Comparison of ENCODE assay signal across 13 cellular contexts in the genomic region with DNA sequence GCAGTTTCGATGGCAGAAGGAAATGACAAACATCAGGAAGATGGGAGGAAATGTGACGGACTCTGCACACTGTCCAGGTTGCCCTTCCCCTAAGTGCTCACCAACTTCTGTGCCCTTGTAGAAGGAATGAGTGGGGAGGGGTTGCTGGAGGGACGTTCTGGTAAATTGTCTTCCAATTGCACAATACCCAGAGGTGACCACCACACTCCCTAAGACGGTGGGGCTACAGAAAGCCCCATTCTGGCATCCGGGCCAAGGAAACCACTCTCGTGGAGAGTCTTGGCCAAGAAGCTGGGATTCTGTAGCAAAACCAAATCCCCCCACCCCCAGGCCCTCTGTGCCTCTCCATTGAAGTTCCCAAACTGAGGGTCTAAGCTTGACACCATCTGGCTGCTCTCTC. TPM values are rescaled to one million over a fixed set of nuclear protein-coding genes. Genes with fewer than 3 reads are reported as not detected.
DNase-seq lines count a peak whose midpoint lies in the region; ATAC-seq, FAIRE-seq and TF ChIP-seq lines count a peak whose summit lies in the region.
"Had no signal": no experiment of that assay in that cellular context is flagged by ENCODE, and none has a peak within 500 bp of the region (broad histone marks: within the 10 kb centered on the region; RNA-seq: fewer than 3 reads in every experiment).

No MANE protein-coding gene starts in this region.

- TF ChIP-seq POLR2A in HepG2 (IDR thresholded peaks at IDR 0.05; ENCODE audit: insufficient read depth in 1 of 2, low read depth in 2 of 2, low read length in 2 of 2) (no peak), right lobe of liver (IDR thresholded peaks at IDR 0.05) (no peak), K562 (conservative IDR thresholded peaks at IDR 0.05) (no peak), gastrocnemius medialis (IDR thresholded peaks at IDR 0.05) (no peak)

- no peaks in the 10 kb centered on the region for H3K9me1 ChIP-seq in K562 (ENCODE audit: control insufficient read depth, insufficient read depth, low read length)

- TF ChIP-seq RAD21 in HepG2 (CRISPR knock-in tag; IDR thresholded peaks at IDR 0.05) = no peak
- TF ChIP-seq RAD21 in K562 (CRISPR knock-in tag; conservative IDR thresholded peaks at IDR 0.05 in 1 of 2, IDR thresholded peaks at IDR 0.05 in 1 of 2) = no peak

- no peaks in the 10 kb centered on the region for H3K9me3 ChIP-seq in HepG2 (ENCODE audit: low read length)
- no peaks in the 10 kb centered on the region for H3K9me3 ChIP-seq in right lobe of liver
- H3K9me3 ChIP-seq in K562 (replicated peaks; ENCODE audit: control insufficient read depth, insufficient read depth, low read depth, low read length) = no peaks in the 10 kb centered on the region
- H3K9me3 ChIP-seq in gastrocnemius medialis = no peaks in the 10 kb centered on the region
- H3K9me3 ChIP-seq: SK-N-SH had no signal

- BruUV-seq in HepG2 (replicated peaks; lab: Mats Ljungman, UMichigan) = no TSS peak
- BruUV-seq in K562 (replicated peaks; lab: Mats Ljungman, UMichigan) = no TSS peak

- H2AFZ ChIP-seq in HepG2 (ENCODE audit: low read length) (no peak overlapping the region), K562 (ENCODE audit: low read depth, low read length) (no peak overlapping the region)

- intact Hi-C loops in HepG2 (cut with micrococcal nuclease; ENCODE audit: unreplicated experiment) = loop anchor here (1.0 to 5.0 kb wide), 3 partner anchors 12 to 91 kb away; no protein-coding TSS in a partner anchor
- intact Hi-C loops in right lobe of liver (cut with DNase I) = no loop called here
- intact Hi-C loops in K562 (cut with micrococcal nuclease) = no loop called here
- intact Hi-C loops in gastrocnemius medialis (cut with DNase I; ENCODE audit: low total_unique reads) = no loop called here

- no peak for TF ChIP-seq CTCF in HepG2 (CRISPR knock-in tag; IDR thresholded peaks at IDR 0.05)
- TF ChIP-seq CTCF in right lobe of liver (IDR thresholded peaks at IDR 0.05) = no peak
- no peak for TF ChIP-seq CTCF in K562 (IDR thresholded peaks at IDR 0.05 in 2 of 3, conservative IDR thresholded peaks at IDR 0.05 in 1 of 3; ENCODE audit: insufficient read depth in 2 of 3, low read depth in 1 of 3, low read length in 3 of 3)
- peak in 1 of 5 experiments; percentile 2 for TF ChIP-seq CTCF in gastrocnemius medialis (IDR thresholded peaks at IDR 0.05 in 4 of 5, conservative IDR thresholded peaks at IDR 0.05 in 1 of 5)

- H3K36me3 ChIP-seq in HepG2 (replicated peaks in 1 of 2; ENCODE audit: control insufficient read depth in 1 of 2, insufficient read depth in 2 of 2, low read length in 2 of 2) (peaks cover 5 to 6% of the 10 kb centered on the region in 2 experiments; a peak in 3 of 5 replicates), right lobe of liver (no peaks in the 10 kb centered on the region), K562 (ENCODE audit: control insufficient read depth, insufficient read depth, low read length) (peaks cover 7% of the 10 kb centered on the region; the same call in 1 of the 3 replicates), gastrocnemius medialis (no peaks in the 10 kb centered on the region)

- CTCF ChIA-PET in HepG2 (lab: Yijun Ruan, JAX; ENCODE audit: low intra/inter-chr PET ratio, low total read pairs) (no interaction called here), K562 (lab: Yijun Ruan, JAX; ENCODE audit: low intra/inter-chr PET ratio) (no interaction called here)

- in situ Hi-C loops in HepG2 (cut with HindIII; ENCODE audit: extremely low pct_ligation_motif_present, low pct_unique_long_range_greater_than_20kb) (no loop called here), K562 (cut with MboI) (no loop called here), gastrocnemius medialis (cut with MboI; ENCODE audit: low sequenced_read_pairs in 4 of 4) (no loop called here)

- no peak for DNase-seq in HepG2 (ENCODE audit: low spot score)
- DNase-seq in right lobe of liver = no peak
- no peak for DNase-seq in K562 (ENCODE audit: extremely low read depth in 1 of 4, low spot score in 3 of 4)
- DNase-seq in gastrocnemius medialis = no peak
- no peak for DNase-seq in NCI-H748 (lab: John Stamatoyannopoulos, UW; ENCODE audit: unreplicated experiment)
- no peak for DNase-seq in iPS-NIHi11 (ENCODE audit: low spot score)
- DNase-seq in activated naive CD4-positive, alpha-beta T cell treated with anti-CD3 and anti-CD28 coated beads, Interleukin-2, amount 50 U/mL, for 16 hours = no peak
- DNase-seq: ACHN; CD8-positive, alpha-beta memory T cell; NCI-H1048; NCI-H1694; SK-N-SH had no signal

- 69% methylated on average over 6 of the region's 6 CpGs for WGBS in HepG2 (ENCODE audit: low lambda C conversion rate)
- 37% methylated on average over 3 of the region's 6 CpGs for WGBS in right lobe of liver (ENCODE audit: insufficient coverage, low coverage, low lambda C conversion rate, missing lambda C conversion rate)
- WGBS in K562 (ENCODE audit: insufficient coverage, low coverage, missing lambda C conversion rate) = 76% methylated on average over 6 of the region's 6 CpGs

- ATAC-seq in HepG2 (no peak), right lobe of liver (no peak), K562 (no peak), gastrocnemius medialis (no peak), HG02870 (IDR thresholded peaks at IDR 0.05; ENCODE audit: unreplicated experiment) (no peak)

- H3K4me3 ChIP-seq in HepG2 (replicated peaks in 1 of 3; ENCODE audit: insufficient read depth in 1 of 3, low read depth in 2 of 3, low read length in 3 of 3) (no peak overlapping the region; a peak in 1 of 6 replicates), right lobe of liver (no peak overlapping the region), K562 (no peak overlapping the region), gastrocnemius medialis (no peak overlapping the region)

- FAIRE-seq in HepG2 (lab: Jason Lieb, UNC) = no peak
- FAIRE-seq in K562 (lab: Jason Lieb, UNC) = no peak

- peaks cover 88% of the 10 kb centered on the region for H3K4me1 ChIP-seq in HepG2 (ENCODE audit: insufficient read depth, low read length)
- peaks cover 0 to 41% (median 14%) of the 10 kb centered on the region in 4 donors for H3K4me1 ChIP-seq in right lobe of liver
- H3K4me1 ChIP-seq in K562 (replicated peaks in 1 of 2; ENCODE audit: control insufficient read depth in 2 of 2, insufficient read depth in 2 of 2, low read length in 2 of 2) = peaks cover 8 to 29% of the 10 kb centered on the region in 2 experiments; a peak in 4 of 5 replicates
- H3K4me1 ChIP-seq in gastrocnemius medialis = peaks cover 68 to 87% of the 10 kb centered on the region in 2 donors

- H3K27ac ChIP-seq in HepG2 (ENCODE audit: extremely low read length, insufficient read depth, low read length) (peak overlapping the region; percentile 69), right lobe of liver (no peak overlapping the region), K562 (ENCODE audit: extremely low read depth, low read depth, low read length) (no peak overlapping the region), gastrocnemius medialis (peak overlapping the region in 3 of 4 donors; percentile 14 to 54 (median 40))

- peaks cover 98% of the 10 kb centered on the region for H4K20me1 ChIP-seq in HepG2 (ENCODE audit: insufficient read depth, low read length)
- peaks cover 63% of the 10 kb centered on the region for H4K20me1 ChIP-seq in K562 (replicated peaks; ENCODE audit: control insufficient read depth, insufficient read depth, low read length)

- H3K9ac ChIP-seq in HepG2 (ENCODE audit: insufficient read depth, low read depth, low read length) (no peak overlapping the region), K562 (ENCODE audit: insufficient read depth in 1 of 2, low read depth in 2 of 2, low read length in 2 of 2) (no peak overlapping the region)
- H3K9ac ChIP-seq: SK-N-SH had no signal

- peaks cover 100% of the 10 kb centered on the region for H3K79me2 ChIP-seq in HepG2 (ENCODE audit: insufficient read depth, low read length)
- H3K79me2 ChIP-seq in K562 (ENCODE audit: control insufficient read depth, insufficient read depth, low read length) = peaks cover 52% of the 10 kb centered on the region

- POLR2A ChIA-PET in HepG2 (lab: Yijun Ruan, JAX) (interaction anchor here (1.0 to 2.6 kb wide), 5 partner anchors 12 to 71 kb away, joined by 4 to 13 read pairs (median 6); no protein-coding TSS in a partner anchor), K562 (lab: Yijun Ruan, JAX) (interaction anchor here (0.6 to 1.3 kb wide), 7 partner anchors 8 to 32 kb away, joined by 3 to 9 read pairs (median 4); no protein-coding TSS in a partner anchor)

- H3K27me3 ChIP-seq in HepG2 (ENCODE audit: control insufficient read depth in 1 of 2, insufficient read depth in 2 of 2, low read length in 2 of 2) (no peaks in the 10 kb centered on the region), right lobe of liver (no peaks in the 10 kb centered on the region), K562 (ENCODE audit: control insufficient read depth in 2 of 2, insufficient read depth in 2 of 2, low read length in 2 of 2) (no peaks in the 10 kb centered on the region), gastrocnemius medialis (no peaks in the 10 kb centered on the region)

- TF ChIP-seq EP300 in HepG2 (IDR thresholded peaks at IDR 0.05; ENCODE audit: low read depth in 2 of 2, low read length in 2 of 2) (no peak), HepG2 (CRISPR knock-in tag; IDR thresholded peaks at IDR 0.05; ENCODE audit: borderline replicate concordance) (no peak), K562 (IDR thresholded peaks at IDR 0.05; ENCODE audit: low read length) (no peak)

- H3K4me2 ChIP-seq in HepG2 (ENCODE audit: low read depth, low read length) (peak overlapping the region; percentile 53), K562 (ENCODE audit: insufficient read depth, low read length) (no peak overlapping the region)
- H3K4me2 ChIP-seq: SK-N-SH had no signal

RNA-seq across cellular contexts. Expression of a gene that starts 37.1 kb away (rescaled TPM):
- 5.3 and 11.0 TPM in 2 replicates for total RNA-seq in HepG2 (2016; rRNA removed; fragmentation: Illumina TruSeq; extraction: Trizol)
- total RNA-seq in HepG2 (2016; cell fraction: cytosol; rRNA removed; fragmentation: Illumina TruSeq; extraction: Trizol; ENCODE audit: low read depth) = 2.3 and 2.6 TPM in 2 replicates
- 5.2 and 10.5 TPM in 2 replicates for total RNA-seq in HepG2 (2016; cell fraction: insoluble cytoplasmic fraction; rRNA removed; fragmentation: Illumina TruSeq; extraction: Trizol)
- total RNA-seq in HepG2 (2016; cell fraction: membrane; rRNA removed; fragmentation: Illumina TruSeq; extraction: Trizol) = 7.0 and 7.7 TPM in 2 replicates
- total RNA-seq in HepG2 (2016; cell fraction: nucleus; rRNA removed; fragmentation: Illumina TruSeq; extraction: Trizol) = 9.9 and 13.1 TPM in 2 replicates
- polyA plus RNA-seq in HepG2 (2011; rRNA removed) = 8.8 and 10.2 TPM in 2 replicates
- polyA plus RNA-seq in HepG2 (2011; cell fraction: cytosol; rRNA removed) = 7.4 TPM in 2 replicates
- polyA plus RNA-seq in HepG2 (2011; cell fraction: nucleus; rRNA removed) = 42.1 and 46.0 TPM in 2 replicates
- 22.4 and 32.5 TPM in 2 replicates for polyA plus RNA-seq in HepG2 (2012)
- 0.69 and 1.1 TPM in 2 replicates for polyA plus RNA-seq in HepG2 (2016; cell fraction: cytosol; fragmentation: Illumina TruSeq; extraction: Trizol; ENCODE audit: low read depth)
- 16.0 and 20.6 TPM in 2 replicates for polyA plus RNA-seq in HepG2 (2016; cell fraction: insoluble cytoplasmic fraction; fragmentation: Illumina TruSeq; extraction: Trizol; ENCODE audit: low read depth)
- polyA plus RNA-seq in HepG2 (2016; cell fraction: membrane; fragmentation: Illumina TruSeq; extraction: Trizol; ENCODE audit: low read depth) = 2.4 and 3.8 TPM in 2 replicates
- 25.8 and 26.9 TPM in 2 replicates for polyA plus RNA-seq in HepG2 (2016; cell fraction: nucleus; fragmentation: Illumina TruSeq; extraction: Trizol; ENCODE audit: insufficient read depth, low read depth)
- polyA minus RNA-seq in HepG2 (2011; rRNA and poly(A)+ RNA removed; ENCODE audit: low replicate concordance) = 7.8 and 28.6 TPM in 2 replicates
- polyA minus RNA-seq in HepG2 (2011; cell fraction: cytosol; rRNA and poly(A)+ RNA removed) = 19.5 and 20.1 TPM in 2 replicates
- polyA minus RNA-seq in HepG2 (2011; cell fraction: nucleus; rRNA and poly(A)+ RNA removed) = 27.4 and 29.2 TPM in 2 replicates
- total RNA-seq in right lobe of liver = 10 to 100 TPM in 5 of 6 experiments, 1 to 10 TPM in 1; 9.9 to 22.8 (median 12.3) TPM
- 31.4 and 71.8 TPM in 2 replicates for total RNA-seq in K562 (2011; cell fraction: chromatin; rRNA removed; ENCODE audit: low replicate concordance)
- total RNA-seq in K562 (2011; cell fraction: nucleolus; rRNA removed) = 28.6 and 32.2 TPM in 2 replicates
- total RNA-seq in K562 (2011; cell fraction: nucleoplasm; rRNA removed) = 31.8 and 38.1 TPM in 2 replicates
- total RNA-seq in K562 (2014; rRNA removed) = 7.0 and 7.7 TPM in 2 replicates
- 2.6 and 2.8 TPM in 2 replicates for total RNA-seq in K562 (2014; rRNA removed; fragmentation: Illumina TruSeq; extraction: Trizol)
- total RNA-seq in K562 (2015; rRNA removed; fragmentation: Illumina TruSeq; extraction: Trizol) = 4.3 and 5.0 TPM in 2 replicates
- 30.3 and 37.3 TPM in 2 replicates for total RNA-seq in K562 (2021)
- 3.6 and 6.2 TPM in 2 replicates for polyA plus RNA-seq in K562 (2011; rRNA removed)
- 5.2 and 5.4 TPM in 2 replicates for polyA plus RNA-seq in K562 (2011; cell fraction: cytosol; rRNA removed)
- polyA plus RNA-seq in K562 (2011; cell fraction: nucleus; rRNA removed) = 18.9 and 30.6 TPM in 2 replicates
- 23.3 and 39.2 TPM in 2 replicates for polyA plus RNA-seq in K562 (2012)
- 22.9 and 25.1 TPM in 2 replicates for polyA plus RNA-seq in K562 (2014; fragmentation: Illumina TruSeq; extraction: Trizol)
- 1 to 10 TPM; 1.0 to 1.9 TPM for polyA plus RNA-seq in K562 (2014; fragmentation: Nextera tagmentation; extraction: Ambion mirVana)
- polyA plus RNA-seq in K562 (2014; rRNA removed) = 11.0 and 11.7 TPM in 2 replicates
- 5.8 and 6.7 TPM in 2 replicates for polyA minus RNA-seq in K562 (2011; rRNA and poly(A)+ RNA removed)
- 14.9 and 22.3 TPM in 2 replicates for polyA minus RNA-seq in K562 (2011; cell fraction: cytosol; rRNA and poly(A)+ RNA removed)
- 17.6 and 22.4 TPM in 2 replicates for polyA minus RNA-seq in K562 (2011; cell fraction: nucleus; rRNA and poly(A)+ RNA removed)
- 10 to 100 TPM; 22.7 to 37.5 (median 31.7) TPM for total RNA-seq in gastrocnemius medialis

Comparison
In these comparisons a context has a peak if more than half of its experiments do, and no peak if none do; other contexts are left out.
1. H3K27ac ChIP-seq: peak in HepG2 (single experiment) and gastrocnemius medialis (3 of 4); none in right lobe of liver (0 of 3) and K562 (single experiment).